In the genomic region with DNA sequence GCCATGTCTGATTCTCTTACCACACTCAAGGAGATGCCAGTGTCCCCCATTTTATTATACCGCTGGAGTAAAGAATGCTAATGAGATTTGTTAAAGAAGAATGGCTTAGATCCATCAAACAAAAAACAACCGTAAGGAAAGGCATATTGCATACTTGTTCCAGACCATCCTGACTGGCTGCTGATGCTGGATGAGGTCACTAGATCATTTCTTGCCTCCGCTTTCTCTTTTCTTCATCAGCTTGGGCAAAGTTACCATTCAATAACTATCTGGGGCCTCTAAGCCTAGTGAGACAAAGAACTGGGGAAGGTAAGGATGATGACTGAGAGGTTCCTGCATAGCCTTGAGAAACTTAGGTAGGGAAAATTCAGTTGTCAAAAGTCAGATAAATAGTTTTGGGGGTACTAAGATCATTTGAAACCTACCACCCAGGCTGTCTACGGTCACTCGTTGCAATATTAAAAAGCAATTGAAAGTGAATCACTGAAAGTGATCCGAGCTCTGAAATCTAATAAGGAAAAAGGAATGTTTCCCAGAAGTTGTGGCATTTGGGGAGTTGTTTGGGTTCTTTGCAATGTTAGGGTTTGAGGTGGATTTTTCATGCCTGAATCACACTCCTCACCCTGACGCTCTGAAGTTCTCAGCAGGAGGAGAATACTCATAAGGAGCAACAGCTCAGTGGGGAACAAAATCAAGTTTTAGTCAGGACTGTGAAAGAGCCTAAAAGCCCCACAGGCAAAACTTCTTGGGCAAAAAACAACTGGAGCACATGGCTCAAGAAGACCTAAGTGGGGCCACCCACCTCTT, we compare ENCODE assay signal across 17 cellular contexts.
DNase-seq lines count a peak whose midpoint lies in the region; ATAC-seq and TF ChIP-seq lines count a peak whose summit lies in the region.
"Had no signal": no experiment of that assay in that cellular context is flagged by ENCODE, and none has a peak within 500 bp of the region (broad histone marks: within the 10 kb centered on the region; RNA-seq: fewer than 3 reads in every experiment).

No MANE protein-coding gene starts in this region.

- intact Hi-C loops in IMR-90 (cut with micrococcal nuclease) (loop anchor here (1.0 to 5.0 kb wide), 4 partner anchors 84 to 654 kb away; partner anchors contain the start of gene DUSP10), body of pancreas (cut with DNase I) (no loop called here)

- peak overlapping the region; percentile 98 for H2BK5ac ChIP-seq in IMR-90 (ENCODE audit: low read depth, low read length, poor library complexity, severe bottlenecking)

- H3K4me2 ChIP-seq in IMR-90 (ENCODE audit: low read depth, low read length): peak overlapping the region; percentile 85

- no peak for TF ChIP-seq RAD21 in IMR-90 (IDR thresholded peaks at IDR 0.05; ENCODE audit: low read length)

- POLR2A ChIA-PET in IMR-90 (lab: Charles Lee; ENCODE audit: unreplicated experiment): interaction anchor here (0.6 to 0.7 kb wide), 2 partner anchors 32 to 1581 kb away, joined by 3 read pairs; no protein-coding TSS in a partner anchor

- CTCF ChIA-PET in IMR-90 (lab: Yijun Ruan, JAX): interaction anchor here (0.6 to 0.9 kb wide), 3 partner anchors 22 to 119 kb away, joined by 3 read pairs; no protein-coding TSS in a partner anchor

- H3K4ac ChIP-seq in IMR-90 (ENCODE audit: low read depth, low read length): peak overlapping the region; percentile 98

- peak overlapping the region; percentile 99 for H4K5ac ChIP-seq in IMR-90 (ENCODE audit: low read depth, low read length)

- H3K9me3 ChIP-seq in IMR-90 (ENCODE audit: control insufficient read depth, insufficient read depth, low read length) (no peaks in the 10 kb centered on the region), body of pancreas (no peaks in the 10 kb centered on the region)
- H3K9me3 ChIP-seq: heart right ventricle had no signal

- peak overlapping the region; percentile 98 for H4K91ac ChIP-seq in IMR-90 (ENCODE audit: insufficient read depth, low read depth, low read length)

- peak overlapping the region; percentile 80 to 95 for H4K8ac ChIP-seq in IMR-90 (ENCODE audit: low read depth in 2 of 2, low read length in 2 of 2)

- H3K4me3 ChIP-seq in IMR-90 (ENCODE audit: insufficient read depth, low read depth, low read length) (peak overlapping the region; percentile 8; the same call in 1 of the 2 replicates), brain microvascular endothelial cell (ENCODE audit: low read depth, low read length) (no peak overlapping the region), kidney epithelial cell (ENCODE audit: low read depth, low read length) (no peak overlapping the region), body of pancreas (no peak overlapping the region)
- H3K4me3 ChIP-seq: heart right ventricle had no signal

- ATAC-seq in IMR-90 (ENCODE audit: low read depth) (peak; percentile 92), HG02642 (IDR thresholded peaks at IDR 0.05; ENCODE audit: poor library complexity, unreplicated experiment) (no peak), body of pancreas (no peak)
- ATAC-seq: heart right ventricle had no signal

- dilution Hi-C loops in IMR-90 (cut with HindIII; ENCODE audit: low sequenced_read_pairs, unreplicated experiment): no loop called here

- H3K23ac ChIP-seq in IMR-90 (ENCODE audit: low read depth, low read length): peak overlapping the region; percentile 94

- no CpG with 5 or more reads among the region's 7 CpGs for WGBS in IMR-90 (ENCODE audit: extremely low coverage in 2 of 2, insufficient read length in 1 of 2), 2 experiments
- WGBS in body of pancreas, 2 donors: 78 to 87% methylated on average over 7 of the region's 7 CpGs

- no peaks in the 10 kb centered on the region for H3K79me1 ChIP-seq in IMR-90 (ENCODE audit: low read depth in 1 of 2, low read length in 2 of 2)

- H3K9me1 ChIP-seq in IMR-90 (ENCODE audit: insufficient read depth, low read length): peaks cover 28% of the 10 kb centered on the region

- H3K27me3 ChIP-seq in IMR-90 (ENCODE audit: control insufficient read depth, insufficient read depth, low read length): no peaks in the 10 kb centered on the region
- no peaks in the 10 kb centered on the region for H3K27me3 ChIP-seq in brain microvascular endothelial cell (replicated peaks)
- no peaks in the 10 kb centered on the region for H3K27me3 ChIP-seq in kidney epithelial cell (ENCODE audit: control insufficient read depth, insufficient read depth, low read length)
- no peaks in the 10 kb centered on the region for H3K27me3 ChIP-seq in body of pancreas
- H3K27me3 ChIP-seq: heart right ventricle had no signal

- peak overlapping the region; percentile 98; the same call in 2 of the 3 replicates for H2BK15ac ChIP-seq in IMR-90 (ENCODE audit: low read depth, low read length)

- peak overlapping the region; percentile 97 for H3K56ac ChIP-seq in IMR-90 (ENCODE audit: extremely low read depth, insufficient read depth, low read length)

- no peaks in the 10 kb centered on the region for H3K36me3 ChIP-seq in IMR-90 (ENCODE audit: control insufficient read depth, insufficient read depth, low read length)
- H3K36me3 ChIP-seq in brain microvascular endothelial cell (replicated peaks): no peaks in the 10 kb centered on the region
- no peaks in the 10 kb centered on the region for H3K36me3 ChIP-seq in kidney epithelial cell (ENCODE audit: control insufficient read depth, insufficient read depth, low read length)
- no peaks in the 10 kb centered on the region for H3K36me3 ChIP-seq in body of pancreas (replicated peaks in 1 of 2; ENCODE audit: insufficient read depth in 1 of 2, low read depth in 2 of 2)
- H3K36me3 ChIP-seq: heart right ventricle had no signal

- no TSS peak for BruUV-seq in IMR-90 (replicated peaks; lab: Mats Ljungman, UMichigan)

- peak overlapping the region; percentile 99 for H2BK20ac ChIP-seq in IMR-90 (ENCODE audit: low read depth, low read length)

- TF ChIP-seq CTCF in IMR-90 (conservative IDR thresholded peaks at IDR 0.05; ENCODE audit: low read depth, low read length) (no peak), brain microvascular endothelial cell (IDR thresholded peaks at IDR 0.05; ENCODE audit: low read depth, low read length, missing control alignments) (no peak), kidney epithelial cell (IDR thresholded peaks at IDR 0.05; ENCODE audit: insufficient read depth, low read length, poor library complexity, severe bottlenecking) (no peak), body of pancreas (IDR thresholded peaks at IDR 0.05) (no peak)

- in situ Hi-C loops in IMR-90 (cut with MboI; ENCODE audit: low sequenced_read_pairs): loop anchor here (10.0 kb wide), 1 partner anchor 264 kb away; no protein-coding TSS in a partner anchor
- in situ Hi-C loops in brain microvascular endothelial cell (cut with HindIII; ENCODE audit: low pct_ligation_motif_present, low sequenced_read_pairs): no loop called here

- DNase-seq in AG08395 (ENCODE audit: low spot score) (peak; percentile 92), IMR-90 (peak; percentile 99), brain microvascular endothelial cell (peak; percentile 59), kidney epithelial cell (ENCODE audit: low read depth) (peak; percentile 77), body of pancreas (no peak), midbrain (lab: John Stamatoyannopoulos, UW) (no peak), LoVo (ENCODE audit: low spot score) (no peak)
- DNase-seq: activated naive CD4-positive, alpha-beta T cell treated with Interleukin-2 at 50 U/mL for 16 hours; cortex of kidney; DMS53; H7; heart right ventricle; NCI-H1436 treated with DMSO at 0.1 percent for 48 hours; NCI-H526; nucleus accumbens; RPMI8226 had no signal

- H3K14ac ChIP-seq in IMR-90 (replicated peaks; ENCODE audit: low read depth, low read length): peak overlapping the region; percentile 96

- H3K4me1 ChIP-seq in IMR-90 (ENCODE audit: control insufficient read depth, insufficient read depth, low read length) (peaks cover 33% of the 10 kb centered on the region), body of pancreas (no peaks in the 10 kb centered on the region)
- H3K4me1 ChIP-seq: heart right ventricle had no signal

- peak overlapping the region; percentile 72 for H3K9ac ChIP-seq in IMR-90 (ENCODE audit: low read depth, low read length)

- peak overlapping the region; percentile 99 for H3K27ac ChIP-seq in IMR-90 (ENCODE audit: insufficient read depth, low read length)
- H3K27ac ChIP-seq in brain microvascular endothelial cell: peak overlapping the region; percentile 63
- H3K27ac ChIP-seq in body of pancreas: no peak overlapping the region

- H4K20me1 ChIP-seq in IMR-90 (ENCODE audit: insufficient read depth, low read length): no peaks in the 10 kb centered on the region

- H2AK5ac ChIP-seq in IMR-90 (ENCODE audit: low read depth, low read length): peak overlapping the region; percentile 97

- peak overlapping the region; percentile 78 for H2AK9ac ChIP-seq in IMR-90 (replicated peaks; ENCODE audit: low read depth, low read length, poor library complexity)

- TF ChIP-seq POLR2A in IMR-90 (IDR thresholded peaks at IDR 0.05; ENCODE audit: low read depth, low read length) (no peak), body of pancreas (IDR thresholded peaks at IDR 0.05) (no peak)

- H3K18ac ChIP-seq in IMR-90 (ENCODE audit: low read depth, low read length): peak overlapping the region; percentile 100

- peak overlapping the region; percentile 99 for H2BK120ac ChIP-seq in IMR-90 (ENCODE audit: low read depth, low read length)

- peak overlapping the region; percentile 67 for H2AFZ ChIP-seq in IMR-90 (replicated peaks; ENCODE audit: low read length, poor library complexity)

TF ChIP-seq in IMR-90, 13 proteins besides CTCF, POLR2A, EP300 and RAD21:
- TF ChIP-seq MXI1 (IDR thresholded peaks at IDR 0.05; ENCODE audit: borderline replicate concordance, low read depth, low read length) (no peak), FOS (IDR thresholded peaks at IDR 0.05; ENCODE audit: low read depth, low read length) (peak; percentile 75; the same call in 1 of the 2 replicates), CEBPB (IDR thresholded peaks at IDR 0.05; ENCODE audit: low read depth, low read length) (peak; percentile 60)

Comparison
In these comparisons a context has a peak if more than half of its experiments do, and no peak if none do; other contexts are left out.
1. DNase-seq: peak in AG08395 (single experiment), IMR-90 (single experiment), brain microvascular endothelial cell (single experiment) and kidney epithelial cell (single experiment); none in body of pancreas (0 of 4), midbrain (single experiment) and LoVo (single experiment).
2. H3K27ac ChIP-seq: peak in IMR-90 (single experiment) and brain microvascular endothelial cell (single experiment); none in body of pancreas (0 of 4).